8 cellular contexts compared by ENCODE assay signal in the genomic region with DNA sequence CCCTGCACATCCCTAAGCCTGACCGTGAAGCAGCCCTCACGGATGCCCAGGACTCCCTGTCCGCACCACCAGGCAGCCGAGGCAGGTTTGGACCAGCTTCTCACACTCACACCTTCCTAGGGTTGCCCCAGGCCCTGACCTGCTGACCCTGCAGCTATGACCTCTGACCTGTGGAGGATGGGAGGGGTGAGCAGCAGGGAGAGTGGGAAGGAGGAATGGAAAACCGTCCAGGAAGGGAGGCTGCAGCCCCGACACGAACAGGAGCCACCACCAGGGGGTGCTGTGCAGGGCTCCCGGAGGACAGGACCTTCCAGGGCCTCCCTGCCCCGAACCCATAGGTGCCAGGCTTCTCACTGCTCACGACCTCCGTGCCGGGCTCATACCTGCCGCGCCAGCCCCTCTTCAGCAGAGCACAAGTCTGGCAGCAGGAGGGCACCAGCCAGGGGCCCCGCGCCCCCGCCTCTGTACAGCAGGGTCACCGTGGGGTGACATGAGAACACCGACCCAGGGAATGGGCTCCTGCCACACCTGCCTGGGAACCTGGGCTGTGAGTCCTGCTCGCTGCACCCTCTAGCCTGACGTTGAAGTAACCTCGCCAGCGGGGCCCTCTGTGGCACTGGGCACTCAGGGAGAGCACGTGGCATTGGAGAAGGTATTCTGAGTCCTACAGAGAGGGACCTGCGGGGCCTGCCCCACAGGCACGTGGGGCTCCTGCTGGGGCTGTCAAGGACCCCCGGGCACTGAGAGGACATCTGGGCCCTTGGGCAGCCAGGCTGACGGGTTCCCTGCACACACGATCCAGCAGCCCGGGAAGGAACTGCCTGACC. TPM values are rescaled to one million over a fixed set of nuclear protein-coding genes. Genes with fewer than 3 reads are reported as not detected.
DNase-seq lines count a peak whose midpoint lies in the region; TF ChIP-seq lines count a peak whose summit lies in the region.

No MANE protein-coding gene starts in this region.

- peak; percentile 4 for DNase-seq in AG09309 (ENCODE audit: low read depth)
- DNase-seq in GM20000 (ENCODE audit: low spot score), result peak; percentile 85
- peak; percentile 46 for DNase-seq in RPMI8226
- peak; percentile 66 for DNase-seq in activated T-helper 9 cell treated with anti-CD3 and anti-CD28 coated beads, Interleukin-2, amount 50 U/mL, for 16 hours (ENCODE audit: low read depth)
- peak; percentile 52 to 86 for DNase-seq in foreskin fibroblast
- DNase-seq in nucleus accumbens (lab: John Stamatoyannopoulos, UW), result peak in 47 of 56 donors; percentile 8 to 80 (median 34)
- peak in 1 of 2 donors; percentile 87 for DNase-seq in suprapubic skin (ENCODE audit: low spot score in 2 of 2)
- DNase-seq in GOT3 (lab: John Stamatoyannopoulos, UW), result no peak

- H3K27ac ChIP-seq in suprapubic skin, result no peak overlapping the region

- H3K4me1 ChIP-seq in suprapubic skin, result peaks cover 46% of the 10 kb centered on the region

- H3K9me3 ChIP-seq in suprapubic skin, result no peaks in the 10 kb centered on the region

- no peak overlapping the region for H3K4me3 ChIP-seq in AG09309 (ENCODE audit: control insufficient read depth, low read depth, low read length)
- H3K4me3 ChIP-seq in foreskin fibroblast (ENCODE audit: low read depth in 1 of 2, low read length in 2 of 2), result no peak overlapping the region
- H3K4me3 ChIP-seq in suprapubic skin, result no peak overlapping the region

- no peak for TF ChIP-seq EP300 in suprapubic skin (IDR thresholded peaks at IDR 0.05)

- WGBS in suprapubic skin, result 39% methylated on average over 8 of the region's 30 CpGs

- H3K36me3 ChIP-seq in suprapubic skin, result peaks cover 24% of the 10 kb centered on the region

- TF ChIP-seq CTCF in AG09309 (IDR thresholded peaks at IDR 0.05; ENCODE audit: control insufficient read depth, insufficient read depth, low read depth, low read length, missing control alignments) (peak; percentile 89), GM20000 (IDR thresholded peaks at IDR 0.05; ENCODE audit: extremely low read depth, missing control alignments) (peak; percentile 50), foreskin fibroblast (IDR thresholded peaks at IDR 0.05; ENCODE audit: low read depth, low read length) (peak; percentile 87), suprapubic skin (IDR thresholded peaks at IDR 0.05) (peak; percentile 75 to 90)

- no peak for TF ChIP-seq POLR2A in suprapubic skin (IDR thresholded peaks at IDR 0.05)

- H3K27me3 ChIP-seq in suprapubic skin, result no peaks in the 10 kb centered on the region

RNA-seq across cellular contexts. Expression of gene CTU2, which starts 37.6 kb away (rescaled TPM):
- total RNA-seq in suprapubic skin, result 10 to 100 TPM in 2 of 4 donors, 1 to 10 TPM in 2; 7.8 to 17.8 (median 10.9) TPM

RNA-seq across cellular contexts. Expression of gene RNF166, which starts 37.7 kb away (rescaled TPM):
- total RNA-seq in suprapubic skin, result 10 to 100 TPM; 12.4 to 15.8 (median 14.6) TPM

RNA-seq across cellular contexts. Expression of gene PIEZO1, which starts 41.1 kb away (rescaled TPM):
- 100 to 1,000 TPM; 185 to 269 (median 224) TPM for total RNA-seq in suprapubic skin

RNA-seq across cellular contexts. Expression of gene SNAI3, which starts 57.6 kb away (rescaled TPM):
- total RNA-seq in suprapubic skin, result under 1 TPM in 2 of 4 donors, not detected in 2; 0.40 to 0.44 TPM

RNA-seq across cellular contexts. Expression of gene CDT1, which starts 59.7 kb away (rescaled TPM):
- total RNA-seq in suprapubic skin, result 10 to 100 TPM in 2 of 4 donors, 1 to 10 TPM in 2; 4.7 to 25.7 (median 10.7) TPM
